In genomic region chr18:21359746-21360145, GRCh38 we compare ENCODE assay signal across 12 cellular contexts.
"Had no signal": no experiment of that assay in that cellular context is flagged by ENCODE, and none has a peak within 500 bp of the region (broad histone marks: within the 10 kb centered on the region; RNA-seq: fewer than 3 reads in every experiment).

No MANE protein-coding gene starts in this region.

- H3K27me3 ChIP-seq: breast epithelium, gastrocnemius medialis, hepatocyte had no signal

- DNase-seq: activated effector memory CD4-positive, alpha-beta T cell treated with anti-CD3 and anti-CD28 coated beads, Interleukin-2, amount 50 U/mL, for 16 hours; activated T-cell treated with anti-CD3 and anti-CD28 coated beads, Interleukin-2, amount 50 U/mL, for 24 hours; anterior cingulate cortex; gastrocnemius medialis; retina had no signal

- H3K9me3 Mint-ChIP-seq: activated naive CD4-positive, alpha-beta T cell treated with anti-CD3 and anti-CD28 coated beads, Interleukin-2, amount 50 U/mL, for 72 hours; activated T-cell treated with anti-CD3 and anti-CD28 coated beads, Interleukin-2, amount 50 U/mL, for 24 hours had no signal

- H3K27ac Mint-ChIP-seq: activated naive CD4-positive, alpha-beta T cell treated with anti-CD3 and anti-CD28 coated beads, Interleukin-2, amount 50 U/mL, for 72 hours; activated T-cell treated with anti-CD3 and anti-CD28 coated beads, Interleukin-2, amount 50 U/mL, for 24 hours had no signal

- H3K36me3 Mint-ChIP-seq: activated naive CD4-positive, alpha-beta T cell treated with anti-CD3 and anti-CD28 coated beads, Interleukin-2, amount 50 U/mL, for 72 hours had no signal

- H3K4me3 Mint-ChIP-seq: activated T-cell treated with anti-CD3 and anti-CD28 coated beads, Interleukin-2, amount 50 U/mL, for 24 hours had no signal

- H3K36me3 ChIP-seq: breast epithelium, gastrocnemius medialis had no signal

- H3K4me3 ChIP-seq: breast epithelium, gastrocnemius medialis, hepatocyte, skin epidermis had no signal

- H3K9me3 ChIP-seq: breast epithelium, gastrocnemius medialis had no signal

- H3K9ac ChIP-seq: parathyroid adenoma had no signal

- H3K4me1 ChIP-seq: breast epithelium, parathyroid adenoma had no signal

- FAIRE-seq: endothelial cell of umbilical vein, urothelium cell line had no signal

- H3K27ac ChIP-seq: breast epithelium, gastrocnemius medialis, hepatocyte, parathyroid adenoma, skin epidermis had no signal
